ENCODE assay signal across 16 cellular contexts in genomic region chr11:70080763-70081162, GRCh38. TPM values are rescaled to one million over a fixed set of nuclear protein-coding genes. Genes with fewer than 3 reads are reported as not detected.
A peak's percentile ranks its signal among the peaks of the same experiment; 100 is the strongest.
DNase-seq lines count a peak whose midpoint lies in the region; ATAC-seq, FAIRE-seq and TF ChIP-seq lines count a peak whose summit lies in the region.
"Had no signal": no experiment of that assay in that cellular context is flagged by ENCODE, and none has a peak within 500 bp of the region (broad histone marks: within the 10 kb centered on the region; RNA-seq: fewer than 3 reads in every experiment).

No MANE protein-coding gene starts in this region.

- POLR2A ChIA-PET in HCT116 (lab: Charles Lee), result no interaction called here

- H3K9me3 ChIP-seq in HCT116 (ENCODE audit: control insufficient read depth in 1 of 2, insufficient read depth in 1 of 2, low read depth in 1 of 2, low read length in 2 of 2), result no peaks in the 10 kb centered on the region
- no peaks in the 10 kb centered on the region for H3K9me3 ChIP-seq in small intestine (ENCODE audit: control insufficient read depth, low read depth)
- H3K9me3 ChIP-seq in spleen, result no peaks in the 10 kb centered on the region
- H3K9me3 ChIP-seq: BLaER1 treated with 17β-estradiol and CSF1 and Interleukin-3, amounts not matched to agents 10 nM and 100 nM; right lobe of liver; testis had no signal

- BruUV-seq in HCT116 (replicated peaks; lab: Mats Ljungman, UMichigan), result no TSS peak

- H3K4me3 ChIP-seq in HCT116 (replicated peaks in 1 of 2; ENCODE audit: low read depth in 1 of 2, low read length in 2 of 2) (no peak overlapping the region; a peak in 1 of 4 replicates), small intestine (ENCODE audit: low read depth in 1 of 2, low read length in 2 of 2) (no peak overlapping the region), spleen (no peak overlapping the region)
- H3K4me3 ChIP-seq: BLaER1 treated with 17β-estradiol and CSF1 and Interleukin-3, amounts not matched to agents 10 nM and 100 nM; right lobe of liver; testis had no signal

- peaks cover 31% of the 10 kb centered on the region; the same call in 1 of the 2 replicates for H3K79me2 ChIP-seq in HCT116 (ENCODE audit: insufficient read depth, low read length)

- H3K27me3 ChIP-seq in HCT116 (ENCODE audit: insufficient read depth, low read length) (no peaks in the 10 kb centered on the region), small intestine (ENCODE audit: control insufficient read depth in 2 of 2, insufficient read depth in 2 of 2, low read length in 2 of 2) (peaks cover 10 to 15% of the 10 kb centered on the region in 2 donors), spleen (replicated peaks in 1 of 7) (peaks cover 0 to 72% (median 27%) of the 10 kb centered on the region in 7 donors)
- H3K27me3 ChIP-seq: right lobe of liver, testis had no signal

- H3K36me3 ChIP-seq in HCT116 (ENCODE audit: control insufficient read depth in 1 of 2, insufficient read depth in 2 of 2, low read length in 2 of 2) (no peaks in the 10 kb centered on the region), small intestine (ENCODE audit: control insufficient read depth in 2 of 2, insufficient read depth in 2 of 2, low read length in 2 of 2) (no peaks in the 10 kb centered on the region), spleen (no peaks in the 10 kb centered on the region)
- H3K36me3 ChIP-seq: BLaER1 treated with 17β-estradiol and CSF1 and Interleukin-3, amounts not matched to agents 10 nM and 100 nM; right lobe of liver had no signal

- intact Hi-C loops in HCT116 (cut with micrococcal nuclease) (loop anchor here (5.0 kb wide), 1 partner anchor 112 kb away; no protein-coding TSS in a partner anchor), spleen (cut with DNase I; ENCODE audit: low total_unique reads) (no loop called here)

- peak overlapping the region; percentile 97 for H3K4me2 ChIP-seq in HCT116 (ENCODE audit: low read length)

- DNase-seq in HCT116 (ENCODE audit: low read depth, low spot score) (peak; percentile 38), RPMI7951 (ENCODE audit: low read depth) (peak; percentile 53), hepatic stellate cell (ENCODE audit: low spot score) (peak; percentile 72), small intestine (peak; percentile 34), D341Med (ENCODE audit: low spot score) (no peak), spleen (no peak), UCSD-AML1 (lab: John Stamatoyannopoulos, UW; ENCODE audit: unreplicated experiment) (no peak)
- DNase-seq: activated effector memory CD4-positive, alpha-beta T cell treated with Interleukin-2 at 50 U/mL for 16 hours; DMS153; NCI-H1930; right lobe of liver; stimulated activated CD4-positive, alpha-beta T cell treated with anti-CD3 and anti-CD28 coated beads, Interleukin-4, amount 100 ng/mL, for 1 hour; testis had no signal

- TF ChIP-seq CTCF in HCT116 (IDR thresholded peaks at IDR 0.05 in 2 of 3, conservative IDR thresholded peaks at IDR 0.05 in 1 of 3; ENCODE audit: borderline replicate concordance in 1 of 3, insufficient read depth in 1 of 3, low read depth in 2 of 3, low read length in 2 of 3), result no peak
- no peak for TF ChIP-seq CTCF in spleen (IDR thresholded peaks at IDR 0.05 in 8 of 11, conservative IDR thresholded peaks at IDR 0.05 in 3 of 11)

- H3K9ac ChIP-seq in HCT116 (ENCODE audit: low read length), result peak overlapping the region; percentile 14; the same call in 1 of the 2 replicates
- H3K9ac ChIP-seq: BLaER1 treated with 17β-estradiol and CSF1 and Interleukin-3, amounts not matched to agents 10 nM and 100 nM had no signal

- 0 out of 2 replicates have a peak, but pooled peaks have one; percentile 9 for TF ChIP-seq RAD21 in HCT116 (IDR thresholded peaks at IDR 0.05; ENCODE audit: low read depth)

- no peak overlapping the region for H2AFZ ChIP-seq in HCT116 (ENCODE audit: low read depth, low read length, poor library complexity, severe bottlenecking)

- H3K4me1 ChIP-seq in HCT116 (ENCODE audit: control insufficient read depth in 1 of 2, insufficient read depth in 2 of 2, low read length in 2 of 2) (peaks cover 23 to 49% of the 10 kb centered on the region in 2 experiments), small intestine (ENCODE audit: control insufficient read depth in 2 of 2, insufficient read depth in 1 of 2, low read depth in 1 of 2, low read length in 1 of 2) (no peaks in the 10 kb centered on the region), spleen (peaks cover 0 to 15% (median 6%) of the 10 kb centered on the region in 6 donors)
- H3K4me1 ChIP-seq: testis had no signal

- no peak for FAIRE-seq in small intestine (lab: Jason Lieb, UNC)

- no peaks in the 10 kb centered on the region for H4K20me1 ChIP-seq in HCT116 (ENCODE audit: insufficient read depth)

- H3K9me2 ChIP-seq in HCT116 (ENCODE audit: insufficient read depth), result no peaks in the 10 kb centered on the region

- WGBS in small intestine, 3 donors, result 46 to 69% (median 58%) methylated on average over 10 of the region's 10 CpGs
- WGBS in spleen, 5 donors, result 81 to 87% (median 85%) methylated on average over 9 to 10 of the region's 10 CpGs

- no peak for TF ChIP-seq POLR2A in HCT116 (IDR thresholded peaks at IDR 0.05; ENCODE audit: borderline replicate concordance, extremely low read depth, insufficient read depth, insufficient read length)
- no peak for TF ChIP-seq POLR2A in spleen (IDR thresholded peaks at IDR 0.05)

- RAD21 ChIA-PET in HCT116 (lab: Charles Lee; ENCODE audit: low non-redundant PET in 1 of 2, low total read pairs in 2 of 2, uncharacterized antibody in 2 of 2, unreplicated experiment in 2 of 2), result interaction anchor here in 1 of 2 experiments (1.4 kb wide), 1 partner anchor 166 kb away, joined by 3 read pairs; no protein-coding TSS in a partner anchor

- ATAC-seq in HCT116, result peak; percentile 59

- CTCF ChIA-PET in HCT116 (lab: Charles Lee), result no interaction called here

- peak overlapping the region; percentile 32; the same call in 1 of the 2 replicates for H3K27ac ChIP-seq in HCT116 (ENCODE audit: low read depth, low read length)
- H3K27ac ChIP-seq in small intestine (ENCODE audit: low read depth in 1 of 2, low read length in 1 of 2), result no peak overlapping the region
- no peak overlapping the region for H3K27ac ChIP-seq in spleen
- H3K27ac ChIP-seq: BLaER1 treated with 17β-estradiol and CSF1 and Interleukin-3, amounts not matched to agents 10 nM and 100 nM; right lobe of liver; testis had no signal

TF ChIP-seq in HCT116, 20 proteins besides CTCF, POLR2A, EP300 and RAD21:
- TF ChIP-seq FOSL1 (IDR thresholded peaks at IDR 0.05; ENCODE audit: low read depth) (peak; percentile 41; the same call in 1 of the 2 replicates), SP1 (IDR thresholded peaks at IDR 0.05; ENCODE audit: low read depth) (peak; percentile 39; the same call in 1 of the 2 replicates), EGR1 (IDR thresholded peaks at IDR 0.05; ENCODE audit: low read depth) (no peak), REST (IDR thresholded peaks at IDR 0.05; ENCODE audit: low read depth) (no peak), CBX3 (IDR thresholded peaks at IDR 0.05; ENCODE audit: low read depth) (peak; percentile 85), JUND (IDR thresholded peaks at IDR 0.05) (peak; percentile 55), ZFX (IDR thresholded peaks at IDR 0.05) (no peak), SIN3A (IDR thresholded peaks at IDR 0.05; ENCODE audit: low read depth) (no peak; the same call in 1 of the 2 replicates), MAX (IDR thresholded peaks at IDR 0.05) (peak; percentile 93)

RNA-seq across cellular contexts. Expression of gene ANO1, which starts 2.6 kb away (rescaled TPM):
- 41.7 TPM for total RNA-seq in HCT116 (2021; ENCODE audit: unreplicated experiment)
- polyA plus RNA-seq in HCT116 (2012), result 49.9 and 53.5 TPM in 2 replicates
- 7.5 and 8.4 TPM in 2 replicates for total RNA-seq in RPMI7951 (2014; rRNA removed; shearing (Covaris generic))
- 1 to 10 TPM in 2 of 3 donors, not detected in 1; 1.1 to 2.9 TPM for polyA plus RNA-seq in small intestine
- 1 to 10 TPM in 1 of 7 donors, under 1 TPM in 6; 0.51 to 1.2 (median 0.79) TPM for total RNA-seq in spleen
- polyA plus RNA-seq in spleen, result under 1 TPM; 0.22 to 0.48 (median 0.42) TPM
- total RNA-seq: activated CD8-positive, alpha-beta memory T cell treated with anti-CD3 and anti-CD28 coated beads for 36 hours; OCI-LY7 had no signal

Comparison
In these comparisons a context has a peak if more than half of its experiments do, and no peak if none do; other contexts are left out.
1. DNase-seq: peak in HCT116 (single experiment), RPMI7951 (single experiment), hepatic stellate cell (single experiment) and small intestine (single experiment); none in D341Med (single experiment), spleen (single experiment) and UCSD-AML1 (single experiment).